8 cellular contexts compared by ENCODE assay signal in genomic region chr18:58671122-58671940, GRCh38. TPM values are rescaled to one million over a fixed set of nuclear protein-coding genes. Genes with fewer than 3 reads are reported as not detected.
DNase-seq lines count a peak whose midpoint lies in the region; ATAC-seq and TF ChIP-seq lines count a peak whose summit lies in the region.

A gene with protein sequence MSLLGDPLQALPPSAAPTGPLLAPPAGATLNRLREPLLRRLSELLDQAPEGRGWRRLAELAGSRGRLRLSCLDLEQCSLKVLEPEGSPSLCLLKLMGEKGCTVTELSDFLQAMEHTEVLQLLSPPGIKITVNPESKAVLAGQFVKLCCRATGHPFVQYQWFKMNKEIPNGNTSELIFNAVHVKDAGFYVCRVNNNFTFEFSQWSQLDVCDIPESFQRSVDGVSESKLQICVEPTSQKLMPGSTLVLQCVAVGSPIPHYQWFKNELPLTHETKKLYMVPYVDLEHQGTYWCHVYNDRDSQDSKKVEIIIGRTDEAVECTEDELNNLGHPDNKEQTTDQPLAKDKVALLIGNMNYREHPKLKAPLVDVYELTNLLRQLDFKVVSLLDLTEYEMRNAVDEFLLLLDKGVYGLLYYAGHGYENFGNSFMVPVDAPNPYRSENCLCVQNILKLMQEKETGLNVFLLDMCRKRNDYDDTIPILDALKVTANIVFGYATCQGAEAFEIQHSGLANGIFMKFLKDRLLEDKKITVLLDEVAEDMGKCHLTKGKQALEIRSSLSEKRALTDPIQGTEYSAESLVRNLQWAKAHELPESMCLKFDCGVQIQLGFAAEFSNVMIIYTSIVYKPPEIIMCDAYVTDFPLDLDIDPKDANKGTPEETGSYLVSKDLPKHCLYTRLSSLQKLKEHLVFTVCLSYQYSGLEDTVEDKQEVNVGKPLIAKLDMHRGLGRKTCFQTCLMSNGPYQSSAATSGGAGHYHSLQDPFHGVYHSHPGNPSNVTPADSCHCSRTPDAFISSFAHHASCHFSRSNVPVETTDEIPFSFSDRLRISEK (plus strand): TSS chr18:58671465. CDS start chr18:58671644, 179 bp downstream.

- peak within 1 kb of the TSS; percentile 79 for H3K4me3 ChIP-seq in lower leg skin (ENCODE audit: low read depth, poor library complexity, severe bottlenecking)

- TF ChIP-seq CTCF in CD14-positive monocyte (IDR thresholded peaks at IDR 0.05) (no peak), lower leg skin (IDR thresholded peaks at IDR 0.05) (no peak)

- ATAC-seq in GM19397 (IDR thresholded peaks at IDR 0.05; ENCODE audit: unreplicated experiment) = peak; percentile 84
- ATAC-seq in HG03565 (IDR thresholded peaks at IDR 0.05; ENCODE audit: unreplicated experiment) = peak; percentile 68

- peaks cover 21 to 25% of the 10 kb centered on the region in 2 donors for H3K36me3 Mint-ChIP-seq in CD14-positive monocyte

- peaks cover 1 to 4% (median 3%) of the 10 kb centered on the region in 3 donors for H3K27me3 Mint-ChIP-seq in CD14-positive monocyte (ENCODE audit: low read depth in 3 of 3)

- peak; percentile 93 for DNase-seq in CD14-positive monocyte (ENCODE audit: low spot score)
- peak; percentile 98 for DNase-seq in NCI-H82 (lab: John Stamatoyannopoulos, UW)
- DNase-seq in activated CD4-positive, alpha-beta T cell treated with anti-CD3 and anti-CD28 coated beads, Interleukin-2, amount 50 U/mL, for 48 hours = peak; percentile 95 to 96
- peak; percentile 61 to 90 for DNase-seq in dermis microvascular lymphatic vessel endothelial cell (ENCODE audit: low read depth in 2 of 2)
- peak; percentile 90 to 99 for DNase-seq in lower leg skin (ENCODE audit: low spot score in 2 of 2)
- DNase-seq in stimulated activated CD4-positive, alpha-beta T cell treated with anti-CD3 and anti-CD28 coated beads, Interleukin-4, amount 100 ng/mL, for 48 hours (ENCODE audit: low read depth in 2 of 2) = peak; percentile 96

- 0 to 1% methylated on average over 19 to 45 of the region's 98 CpGs for WGBS in lower leg skin, 2 donors

- no peaks in the 10 kb centered on the region for H3K9me3 Mint-ChIP-seq in CD14-positive monocyte

- H3K27ac Mint-ChIP-seq in CD14-positive monocyte = peak within 1 kb of the TSS; percentile 95 to 99 (median 97)

- peaks cover 53% of the 10 kb centered on the region for H3K4me1 Mint-ChIP-seq in CD14-positive monocyte

- TF ChIP-seq POLR2A in lower leg skin (IDR thresholded peaks at IDR 0.05) = peak in 1 of 2 donors; percentile 37

- peak within 1 kb of the TSS; percentile 96 to 97 for H3K4me3 Mint-ChIP-seq in CD14-positive monocyte

- intact Hi-C loops in CD14-positive monocyte (cut with micrococcal nuclease) (loop anchor here (5.0 kb wide), 2 partner anchors 139 to 144 kb away; no protein-coding TSS in a partner anchor), lower leg skin (cut with DNase I; ENCODE audit: low total_unique reads) (no loop called here)

RNA-seq across cellular contexts. Expression of the gene that starts here (rescaled TPM):
- 10 to 100 TPM; 18.3 to 23.8 TPM for polyA plus RNA-seq in CD14-positive monocyte
- 14.5 and 21.2 TPM in 2 replicates for total RNA-seq in dermis microvascular lymphatic vessel endothelial cell
- 10 to 100 TPM; 40.1 to 48.9 (median 44.4) TPM for total RNA-seq in lower leg skin

Comparison
In these comparisons a context has a peak if more than half of its experiments do, and no peak if none do; other contexts are left out.
1. Peak in every context shown above with its lines: DNase-seq, ATAC-seq and H3K4me3 ChIP-seq.